Comparison of ENCODE assay signal across 9 cellular contexts in genomic region chr4:95572304-95572991, GRCh38. TPM values are rescaled to one million over a fixed set of nuclear protein-coding genes. Genes with fewer than 3 reads are reported as not detected.
DNase-seq lines count a peak whose midpoint lies in the region; ATAC-seq and TF ChIP-seq lines count a peak whose summit lies in the region.
"Had no signal": no experiment of that assay in that cellular context is flagged by ENCODE, and none has a peak within 500 bp of the region (broad histone marks: within the 10 kb centered on the region; RNA-seq: fewer than 3 reads in every experiment).

No MANE protein-coding gene starts in this region.

- WGBS in gastroesophageal sphincter (ENCODE audit: low coverage in 1 of 2), 2 donors = 50% methylated on average over 6 of the region's 6 CpGs; no CpG with 5 or more reads in 1 of the 2 donors

- TF ChIP-seq EP300 in gastroesophageal sphincter (IDR thresholded peaks at IDR 0.05) = no peak

- ATAC-seq in left lung (peak; percentile 58), HG02678 (IDR thresholded peaks at IDR 0.05; ENCODE audit: unreplicated experiment) (no peak), HG02852 (IDR thresholded peaks at IDR 0.05; ENCODE audit: unreplicated experiment) (no peak), gastroesophageal sphincter (no peak), HG03571 (IDR thresholded peaks at IDR 0.05; ENCODE audit: unreplicated experiment) (no peak)

- H3K9me3 ChIP-seq in left lung (peaks cover 0 to 9% of the 10 kb centered on the region in 2 donors), gastroesophageal sphincter (peaks cover 0 to 38% (median 0%) of the 10 kb centered on the region in 3 donors)

- no peak for TF ChIP-seq CTCF in cardiac fibroblast (IDR thresholded peaks at IDR 0.05; ENCODE audit: low read depth, low read length)
- no peak for TF ChIP-seq CTCF in left lung (IDR thresholded peaks at IDR 0.05)
- TF ChIP-seq CTCF in gastroesophageal sphincter (IDR thresholded peaks at IDR 0.05) = no peak

- intact Hi-C loops in left lung (cut with DNase I) = no loop called here

- no peak for TF ChIP-seq POLR2A in gastroesophageal sphincter (IDR thresholded peaks at IDR 0.05)

- no peaks in the 10 kb centered on the region for H3K27me3 ChIP-seq in left lung
- no peaks in the 10 kb centered on the region for H3K27me3 ChIP-seq in gastroesophageal sphincter

- peak; percentile 48 for DNase-seq in CD1c-positive myeloid dendritic cell (ENCODE audit: extremely low spot score)
- peak; percentile 51 for DNase-seq in NCI-H2029 treated with DMSO at 0.1 percent for 48 hours (lab: John Stamatoyannopoulos, UW)
- DNase-seq in cardiac fibroblast (ENCODE audit: low read depth in 2 of 2) = peak; percentile 65 to 72
- DNase-seq in left lung = peak; percentile 15 to 47
- DNase-seq: SHP77 treated with DMSO at 0.1 percent for 48 hours had no signal

- H3K27ac ChIP-seq in left lung = no peak overlapping the region
- H3K27ac ChIP-seq in gastroesophageal sphincter = no peak overlapping the region

- H3K36me3 ChIP-seq in left lung (no peaks in the 10 kb centered on the region), gastroesophageal sphincter (no peaks in the 10 kb centered on the region)

- H3K4me1 ChIP-seq in left lung (no peaks in the 10 kb centered on the region), gastroesophageal sphincter (no peaks in the 10 kb centered on the region)

- no peak overlapping the region for H3K4me3 ChIP-seq in cardiac fibroblast (replicated peaks in 1 of 2; ENCODE audit: low read depth in 2 of 2, low read length in 2 of 2)
- H3K4me3 ChIP-seq in left lung = no peak overlapping the region
- H3K4me3 ChIP-seq in gastroesophageal sphincter = no peak overlapping the region

RNA-seq across cellular contexts. Expression of gene UNC5C, which starts 23.7 kb away (rescaled TPM):
- 10 to 100 TPM in 1 of 2 donors, 1 to 10 TPM in 1; 9.0 to 14.4 TPM for total RNA-seq in left lung
- 1 to 10 TPM; 1.6 to 4.4 (median 3.2) TPM for total RNA-seq in gastroesophageal sphincter
